In the genomic region with DNA sequence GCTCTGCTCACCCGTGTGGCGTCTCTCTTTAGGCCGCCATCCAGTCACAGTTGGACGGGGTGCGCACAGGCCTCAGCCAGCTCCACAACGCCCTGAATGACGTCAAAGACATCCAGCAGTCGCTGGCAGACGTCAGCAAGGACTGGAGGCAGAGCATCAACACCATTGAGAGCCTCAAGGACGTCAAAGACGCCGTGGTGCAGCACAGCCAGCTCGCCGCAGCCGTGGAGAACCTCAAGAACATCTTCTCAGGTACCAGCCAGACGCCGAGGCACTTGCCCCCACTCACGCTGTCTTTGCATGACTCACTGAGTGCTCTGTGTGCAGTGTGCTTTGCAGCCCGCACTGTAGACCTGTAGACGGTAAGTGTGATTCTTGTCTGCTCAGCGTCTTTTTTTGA, we compare ENCODE assay signal across 1 cellular context.
TF ChIP-seq lines count a peak whose summit lies in the region.

No MANE protein-coding gene starts in this region.

TF ChIP-seq in K562, 482 proteins besides CTCF, POLR2A, EP300 and RAD21:
- TF ChIP-seq ZNF445 (CRISPR knock-in tag; IDR thresholded peaks at IDR 0.05; ENCODE audit: low read depth) (no peak), ZNF316 (IDR thresholded peaks at IDR 0.05) (peak; percentile 37; the same call in 1 of the 2 replicates)
TF ChIP-seq in K562: peak in this region for 1.
